ENCODE assay signal across 16 cellular contexts in the genomic region with DNA sequence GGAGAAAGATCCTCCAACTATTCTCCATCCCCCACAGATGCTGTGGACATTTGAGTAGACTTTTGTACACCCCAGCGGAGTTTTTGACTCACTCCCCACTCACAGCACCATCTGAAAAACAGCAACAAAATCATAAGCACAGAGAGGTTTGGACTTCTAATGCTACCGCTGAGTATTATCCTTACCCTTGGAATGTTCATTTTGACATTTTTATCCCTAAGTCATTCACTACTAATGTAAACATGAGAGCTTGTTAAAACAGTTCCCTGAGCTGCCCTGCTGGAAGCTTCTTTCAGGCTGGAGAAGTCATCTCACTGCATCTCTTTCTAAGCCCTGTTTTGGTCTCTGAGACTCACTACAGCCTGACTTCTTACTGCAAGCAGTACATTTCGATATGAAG.
DNase-seq lines count a peak whose midpoint lies in the region; ATAC-seq and TF ChIP-seq lines count a peak whose summit lies in the region.
"Had no signal": no experiment of that assay in that cellular context is flagged by ENCODE, and none has a peak within 500 bp of the region (broad histone marks: within the 10 kb centered on the region; RNA-seq: fewer than 3 reads in every experiment).

No MANE protein-coding gene starts in this region.

- H3K9ac ChIP-seq in PC-3 (ENCODE audit: low read length), result no peak overlapping the region

- WGBS in esophagus squamous epithelium, 2 donors, result 25 to 39% methylated on average over 3 of the region's 3 CpGs
- WGBS in prostate gland, result 35% methylated on average over 3 of the region's 3 CpGs

- no peaks in the 10 kb centered on the region for H3K36me3 ChIP-seq in PC-3 (ENCODE audit: low read depth, low read length)
- no peaks in the 10 kb centered on the region for H3K36me3 ChIP-seq in esophagus squamous epithelium
- no peaks in the 10 kb centered on the region for H3K36me3 ChIP-seq in prostate gland
- H3K36me3 ChIP-seq: BE2C had no signal

- POLR2A ChIA-PET in PC-3 (lab: Charles Lee; ENCODE audit: unreplicated experiment), result no interaction called here

- H3K27me3 ChIP-seq in PC-3 (ENCODE audit: low read length), result no peaks in the 10 kb centered on the region
- no peaks in the 10 kb centered on the region for H3K27me3 ChIP-seq in esophagus squamous epithelium
- no peaks in the 10 kb centered on the region for H3K27me3 ChIP-seq in prostate gland (replicated peaks; ENCODE audit: insufficient read depth)
- H3K27me3 ChIP-seq: BE2C had no signal

- H3K4me1 ChIP-seq in PC-3 (ENCODE audit: insufficient read depth, low read length), result 0 out of 2 replicates have a peak, but pooled peaks cover 4% of the 10 kb centered on the region
- H3K4me1 ChIP-seq in esophagus squamous epithelium, result peaks cover 0 to 10% (median 4%) of the 10 kb centered on the region in 3 donors
- no peaks in the 10 kb centered on the region for H3K4me1 ChIP-seq in prostate gland (replicated peaks)
- H3K4me1 ChIP-seq: BE2C had no signal

- no peak overlapping the region for H3K27ac ChIP-seq in PC-3 (ENCODE audit: low read length)
- peak overlapping the region; percentile 4 to 83 (median 56) for H3K27ac ChIP-seq in esophagus squamous epithelium
- peak overlapping the region; percentile 50 to 52 for H3K27ac ChIP-seq in prostate gland
- H3K27ac ChIP-seq: PC-9 had no signal

- intact Hi-C loops in PC-3 (cut with micrococcal nuclease) (no loop called here), esophagus squamous epithelium (cut with DNase I) (no loop called here), prostate gland (cut with DNase I) (loop anchor here (5.0 kb wide), 1 partner anchor 140 kb away; no protein-coding TSS in a partner anchor)

- H4K20me1 ChIP-seq in PC-3 (ENCODE audit: low read length), result no peaks in the 10 kb centered on the region

- no peaks in the 10 kb centered on the region for H3K79me2 ChIP-seq in PC-3 (ENCODE audit: low read length)

- H2AFZ ChIP-seq in PC-3 (ENCODE audit: low read length), result no peak overlapping the region
- H2AFZ ChIP-seq: PC-9 had no signal

- no TSS peak for BruUV-seq in PC-3 (replicated peaks; lab: Mats Ljungman, UMichigan)

- no peak overlapping the region for H3K4me2 ChIP-seq in PC-3 (ENCODE audit: low read length)
- H3K4me2 ChIP-seq: PC-9 had no signal

- H3K9me3 ChIP-seq in PC-3 (ENCODE audit: low read length), result no peaks in the 10 kb centered on the region
- H3K9me3 ChIP-seq in esophagus squamous epithelium, result no peaks in the 10 kb centered on the region
- no peaks in the 10 kb centered on the region for H3K9me3 ChIP-seq in prostate gland
- H3K9me3 ChIP-seq: BE2C had no signal

- TF ChIP-seq POLR2A in esophagus squamous epithelium (IDR thresholded peaks at IDR 0.05) (no peak), prostate gland (IDR thresholded peaks at IDR 0.05) (no peak)

- no peak overlapping the region for H3K4me3 ChIP-seq in PC-3 (ENCODE audit: low read length)
- no peak overlapping the region for H3K4me3 ChIP-seq in esophagus squamous epithelium
- H3K4me3 ChIP-seq in prostate gland, result no peak overlapping the region
- H3K4me3 ChIP-seq: PC-9 had no signal

- H3F3A ChIP-seq in PC-3 (ENCODE audit: low read length, unreplicated experiment), result no peaks in the 10 kb centered on the region

- no peak for TF ChIP-seq CTCF in PC-3 (conservative IDR thresholded peaks at IDR 0.05; ENCODE audit: low read depth, low read length)
- no peak for TF ChIP-seq CTCF in esophagus squamous epithelium (IDR thresholded peaks at IDR 0.05)
- no peak for TF ChIP-seq CTCF in prostate gland (IDR thresholded peaks at IDR 0.05)

- H3K9me2 ChIP-seq in PC-3 (replicated peaks; ENCODE audit: low read length), result no peaks in the 10 kb centered on the region

- CTCF ChIA-PET in PC-3 (lab: Charles Lee), result interaction anchor here (0.6 kb wide), 1 partner anchor 12 kb away, joined by 12 read pairs; no protein-coding TSS in a partner anchor

- no peak; the same call in 1 of the 2 replicates for ATAC-seq in PC-3
- no peak for ATAC-seq in HG03175 (IDR thresholded peaks at IDR 0.05; ENCODE audit: unreplicated experiment)
- ATAC-seq: activated T-helper 17 cell treated with anti-CD3 and anti-CD28 coated beads, Interleukin-2, amount 50 U/mL, for 72 hours; HCT116 had no signal

- DNase-seq in AG08396 (ENCODE audit: low spot score) (peak; percentile 54), PC-3 (peak; percentile 37), esophagus squamous epithelium (lab: John Stamatoyannopoulos, UW) (no peak), prostate gland (ENCODE audit: low spot score) (no peak), medulla oblongata (ENCODE audit: extremely low spot score) (no peak), HuH-7.5 (ENCODE audit: low spot score) (no peak)
- DNase-seq in activated CD8-positive, alpha-beta memory T cell treated with anti-CD3 and anti-CD28 coated beads for 24 hours, result no peak
- DNase-seq: activated CD4-positive, alpha-beta T cell treated with anti-CD3 and anti-CD28 coated beads, Interleukin-2, amount 10 ng/mL, durations not matched to agents 24 days and 14 days; BE2C; DND-41; NCI-H1105 treated with DMSO at 0.1 percent for 48 hours; PC-9; stimulated activated CD4-positive, alpha-beta T cell treated with anti-CD3 and anti-CD28 coated beads, Interleukin-12 subunit alpha, Interleukin-12 subunit beta, amount 100 ng/mL, for 4 hours had no signal

Comparison
In these comparisons a context has a peak if more than half of its experiments do, and no peak if none do; other contexts are left out.
1. DNase-seq: peak in AG08396 (single experiment) and PC-3 (single experiment); none in esophagus squamous epithelium (single experiment), prostate gland (single experiment), medulla oblongata (single experiment), HuH-7.5 (single experiment) and activated CD8-positive, alpha-beta memory T cell treated with anti-CD3 and anti-CD28 coated beads for 24 hours (single experiment).